11 cellular contexts compared by ENCODE assay signal in genomic region chr17:8420041-8420934, GRCh38. TPM values are rescaled to one million over a fixed set of nuclear protein-coding genes. Genes with fewer than 3 reads are reported as not detected.
DNase-seq lines count a peak whose midpoint lies in the region; ATAC-seq and TF ChIP-seq lines count a peak whose summit lies in the region.
"Had no signal": no experiment of that assay in that cellular context is flagged by ENCODE, and none has a peak within 500 bp of the region (broad histone marks: within the 10 kb centered on the region; RNA-seq: fewer than 3 reads in every experiment).

No MANE protein-coding gene starts in this region.

- H3K9ac ChIP-seq in mucosa of rectum (ENCODE audit: low read depth in 1 of 2, low read length in 2 of 2) = no peak overlapping the region

- H3K4me1 ChIP-seq in mucosa of rectum (ENCODE audit: control insufficient read depth in 2 of 2, insufficient read depth in 2 of 2, low read length in 2 of 2) (peaks cover 0 to 4% of the 10 kb centered on the region in 2 donors), OCI-LY7 (ENCODE audit: insufficient read depth, low read length, poor library complexity, severe bottlenecking) (no peaks in the 10 kb centered on the region)

- CTCF ChIA-PET in OCI-LY7 (lab: Charles Lee; ENCODE audit: unreplicated experiment) = no interaction called here

- no peak for TF ChIP-seq CTCF in OCI-LY7 (conservative IDR thresholded peaks at IDR 0.05; ENCODE audit: low read length)

- no peaks in the 10 kb centered on the region for H3K36me3 ChIP-seq in mucosa of rectum (ENCODE audit: control insufficient read depth in 2 of 2, insufficient read depth in 2 of 2, low read length in 2 of 2)
- H3K36me3 ChIP-seq in OCI-LY7 (ENCODE audit: insufficient read depth, low read length) = no peaks in the 10 kb centered on the region

- ATAC-seq in esophagus mucosa (peak; percentile 40), GM19035 (IDR thresholded peaks at IDR 0.05; ENCODE audit: unreplicated experiment) (no peak), HG02885 (IDR thresholded peaks at IDR 0.05; ENCODE audit: poor library complexity, unreplicated experiment) (no peak)

- H3K4me3 ChIP-seq in mucosa of rectum (ENCODE audit: low read length in 2 of 2) = peak overlapping the region in 1 of 2 donors; percentile 6
- no peak overlapping the region for H3K4me3 ChIP-seq in OCI-LY7 (ENCODE audit: low read depth, low read length, poor library complexity, severe bottlenecking)

- H3K27me3 ChIP-seq in mucosa of rectum (ENCODE audit: control insufficient read depth in 2 of 2, insufficient read depth in 2 of 2, low read length in 2 of 2) = no peaks in the 10 kb centered on the region

- H3K79me2 ChIP-seq in OCI-LY7 (ENCODE audit: insufficient read depth, low read depth, low read length) = no peaks in the 10 kb centered on the region

- intact Hi-C loops in OCI-LY7 (cut with micrococcal nuclease; ENCODE audit: unreplicated experiment) = no loop called here

- H3K9me3 ChIP-seq in mucosa of rectum (ENCODE audit: control insufficient read depth in 2 of 2, low read length in 2 of 2) (no peaks in the 10 kb centered on the region), OCI-LY7 (ENCODE audit: low read length) (no peaks in the 10 kb centered on the region)

- H3K27ac ChIP-seq in mucosa of rectum (ENCODE audit: low read depth in 2 of 2, low read length in 2 of 2) (peak overlapping the region; percentile 56 to 59), OCI-LY7 (ENCODE audit: low read depth, low read length, poor library complexity, severe bottlenecking) (no peak overlapping the region)

- H2AFZ ChIP-seq in OCI-LY7 (ENCODE audit: low read length) = no peak overlapping the region

- POLR2A ChIA-PET in OCI-LY7 (lab: Charles Lee) = interaction anchor here (0.5 to 1.0 kb wide), 2 partner anchors 96 to 623 kb away, joined by 4 read pairs; no protein-coding TSS in a partner anchor

- peak; percentile 27 for DNase-seq in Ammon's horn (ENCODE audit: low spot score)
- peak; percentile 12 for DNase-seq in NOMO-1 treated with dmso at 0.1 percent for 144 hours (lab: John Stamatoyannopoulos, UW; ENCODE audit: unreplicated experiment)
- no peak for DNase-seq in hepatic stellate cell (ENCODE audit: low spot score)
- DNase-seq in OCI-LY7 (ENCODE audit: low spot score) = no peak
- DNase-seq: activated CD8-positive, alpha-beta memory T cell treated with anti-CD3 and anti-CD28 coated beads for 24 hours; DMS79; NCI-H1105 had no signal

- no peak overlapping the region for H3K4me2 ChIP-seq in OCI-LY7 (ENCODE audit: low read length)

- no TSS peak for BruUV-seq in OCI-LY7 (replicated peaks; lab: Mats Ljungman, UMichigan)

- H4K20me1 ChIP-seq in OCI-LY7 (ENCODE audit: insufficient read depth, low read length) = no peaks in the 10 kb centered on the region

- H3K9me2 ChIP-seq in OCI-LY7 (ENCODE audit: insufficient read depth, low read length) = no peaks in the 10 kb centered on the region

RNA-seq across cellular contexts. Expression of gene NDEL1, which starts 15.4 kb away (rescaled TPM):
- 75.9 TPM for total RNA-seq in esophagus mucosa
- total RNA-seq in OCI-LY7 (2014; rRNA removed; shearing (Covaris generic)) = 37.9 and 40.0 TPM in 2 replicates
- 65.7 and 69.9 TPM in 2 replicates for total RNA-seq in OCI-LY7 (2022)

RNA-seq across cellular contexts. Expression of gene RNF222, which starts 22.7 kb away (rescaled TPM):
- total RNA-seq in esophagus mucosa = 10.8 TPM
- 0.06 TPM in 1 of 2 replicates, not detected in the other for total RNA-seq in OCI-LY7 (2014; rRNA removed; shearing (Covaris generic))
- 0.15 TPM in 2 replicates for total RNA-seq in OCI-LY7 (2022)

RNA-seq across cellular contexts. Expression of gene RPL26, which starts 37.3 kb away (rescaled TPM):
- total RNA-seq in esophagus mucosa (1,742 TPM), OCI-LY7 (2022) (3,139 and 3,331 TPM in 2 replicates)
- 4,013 and 5,038 TPM in 2 replicates for total RNA-seq in OCI-LY7 (2014; rRNA removed; shearing (Covaris generic))

Comparison
In these comparisons a context has a peak if more than half of its experiments do, and no peak if none do; other contexts are left out.
1. DNase-seq: peak in Ammon's horn (single experiment) and NOMO-1 treated with dmso at 0.1 percent for 144 hours (single experiment); none in hepatic stellate cell (single experiment) and OCI-LY7 (single experiment).
2. RNA of gene RNF222, which starts 22.7 kb away (total RNA-seq): 10.8 TPM in esophagus mucosa (single experiment); 0.06 to 0.15 TPM in OCI-LY7; every median in the first group is over 10 times any median in the second.